23 cellular contexts compared by ENCODE assay signal in genomic region chr9:127089639-127090081, GRCh38. TPM values are rescaled to one million over a fixed set of nuclear protein-coding genes. Genes with fewer than 3 reads are reported as not detected.
DNase-seq lines count a peak whose midpoint lies in the region; ATAC-seq and TF ChIP-seq lines count a peak whose summit lies in the region.
"Had no signal": no experiment of that assay in that cellular context is flagged by ENCODE, and none has a peak within 500 bp of the region (broad histone marks: within the 10 kb centered on the region; RNA-seq: fewer than 3 reads in every experiment).

No MANE protein-coding gene starts in this region.

- DNase-seq in Caco-2 (no peak), esophagus squamous epithelium (lab: John Stamatoyannopoulos, UW) (no peak), mesothelial cell of epicardium (ENCODE audit: low spot score in 2 of 2, unreplicated experiment in 2 of 2) (no peak), GM13976 (ENCODE audit: low spot score) (no peak), HAP-1 (ENCODE audit: low spot score in 2 of 2) (no peak)
- DNase-seq in activated T-cell treated with anti-CD3 and anti-CD28 coated beads, Interleukin-2, amount 50 U/mL, for 4 hours, result no peak
- DNase-seq: activated CD4-positive, alpha-beta memory T cell treated with anti-CD3 and anti-CD28 coated beads for 36 hours; activated naive CD4-positive, alpha-beta T cell; activated T-cell treated with anti-CD3 and anti-CD28 coated beads for 4 hours; amygdala; BE2C; Calu3; NCI-H1092 treated with DMSO at 0.1 percent for 48 hours; NCI-H2029; NCI-H446 treated with DMSO at 0.1 percent for 48 hours; NK-92 treated with Interleukin-12 subunit alpha and Interleukin-12 subunit beta, amount 100 ng/mL, for 24 hours; upper lobe of left lung had no signal

- ATAC-seq in HG03442 (IDR thresholded peaks at IDR 0.05; ENCODE audit: unreplicated experiment), result no peak
- ATAC-seq in activated T-cell treated with anti-CD3 and anti-CD28 coated beads, Interleukin-2, amount 50 U/mL, for 4 hours, result no peak
- ATAC-seq: Panc1 had no signal

- peak overlapping the region; percentile 3 for H3K27ac Mint-ChIP-seq in Caco-2 (ENCODE audit: unreplicated experiment)
- H3K27ac Mint-ChIP-seq in mesothelial cell of epicardium, result peak overlapping the region; percentile 58
- H3K27ac Mint-ChIP-seq: activated CD4-positive, alpha-beta memory T cell treated with anti-CD3 and anti-CD28 coated beads for 36 hours; neural progenitor cell; T-helper 1 cell treated with Interleukin-12 subunit alpha and Interleukin-12 subunit beta and Interleukin-4 antibody, amounts not matched to agents 30 μg/mL and 1 μg/mL, for 36 hours had no signal

- H3K4me3 Mint-ChIP-seq in Caco-2 (ENCODE audit: unreplicated experiment) (no peak overlapping the region), mesothelial cell of epicardium (no peak overlapping the region)
- no peak overlapping the region for H3K4me3 Mint-ChIP-seq in activated T-cell treated with anti-CD3 and anti-CD28 coated beads, Interleukin-2, amount 50 U/mL, for 4 hours
- H3K4me3 Mint-ChIP-seq: activated CD4-positive, alpha-beta memory T cell treated with anti-CD3 and anti-CD28 coated beads for 36 hours; central memory CD8-positive, alpha-beta T cell; neural progenitor cell; T-helper 1 cell treated with Interleukin-12 subunit alpha and Interleukin-12 subunit beta and Interleukin-4 antibody, amounts not matched to agents 30 μg/mL and 1 μg/mL, for 36 hours had no signal

- H3K9me3 Mint-ChIP-seq in Caco-2 (ENCODE audit: unreplicated experiment), result no peaks in the 10 kb centered on the region
- H3K9me3 Mint-ChIP-seq in mesothelial cell of epicardium, result no peaks in the 10 kb centered on the region
- H3K9me3 Mint-ChIP-seq in activated T-cell treated with anti-CD3 and anti-CD28 coated beads, Interleukin-2, amount 50 U/mL, for 4 hours, result no peaks in the 10 kb centered on the region
- H3K9me3 Mint-ChIP-seq: activated CD4-positive, alpha-beta memory T cell treated with anti-CD3 and anti-CD28 coated beads for 36 hours; central memory CD8-positive, alpha-beta T cell; neural progenitor cell; T-helper 1 cell treated with Interleukin-12 subunit alpha and Interleukin-12 subunit beta and Interleukin-4 antibody, amounts not matched to agents 30 μg/mL and 1 μg/mL, for 36 hours had no signal

- CTCF ChIA-PET in Caco-2 (lab: Charles Lee), result no interaction called here

- intact Hi-C loops in Caco-2 (cut with micrococcal nuclease; ENCODE audit: unreplicated experiment) (no loop called here), esophagus squamous epithelium (cut with DNase I) (no loop called here)

- H3K4me1 ChIP-seq in Caco-2 (peaks cover 7% of the 10 kb centered on the region), esophagus squamous epithelium (peaks cover 0 to 26% (median 12%) of the 10 kb centered on the region in 3 donors), stomach smooth muscle (ENCODE audit: control insufficient read depth, insufficient read depth, low read length) (peaks cover 6% of the 10 kb centered on the region), HAP-1 (no peaks in the 10 kb centered on the region)
- H3K4me1 ChIP-seq: BE2C, neural progenitor cell, upper lobe of left lung had no signal

- H3K4me3 ChIP-seq in Caco-2 (ENCODE audit: low read depth, low read length) (no peak overlapping the region), esophagus squamous epithelium (no peak overlapping the region), stomach smooth muscle (ENCODE audit: low read length in 2 of 2) (no peak overlapping the region), HAP-1 (no peak overlapping the region)
- H3K4me3 ChIP-seq: neural progenitor cell, upper lobe of left lung had no signal

- TF ChIP-seq CTCF in Caco-2 (IDR thresholded peaks at IDR 0.05; ENCODE audit: insufficient read depth in 1 of 2, low read depth in 1 of 2, low read length in 1 of 2, severe bottlenecking in 1 of 2, unreplicated experiment in 1 of 2), result no peak
- TF ChIP-seq CTCF in esophagus squamous epithelium (IDR thresholded peaks at IDR 0.05), result no peak
- TF ChIP-seq CTCF in mesothelial cell of epicardium (IDR thresholded peaks at IDR 0.05; ENCODE audit: unreplicated experiment), result no peak
- TF ChIP-seq CTCF in GM13976 (IDR thresholded peaks at IDR 0.05; ENCODE audit: borderline replicate concordance, control extremely low read depth, extremely low read depth, insufficient read depth, missing control alignments), result no peak

- WGBS in esophagus squamous epithelium, 2 donors, result 48 to 90% methylated on average over 6 of the region's 6 CpGs

- H3K4me1 Mint-ChIP-seq in Caco-2 (ENCODE audit: low read depth, unreplicated experiment) (peaks cover under 1% of the 10 kb centered on the region), mesothelial cell of epicardium (peaks cover 5% of the 10 kb centered on the region)
- H3K4me1 Mint-ChIP-seq in activated T-cell treated with anti-CD3 and anti-CD28 coated beads, Interleukin-2, amount 50 U/mL, for 4 hours (ENCODE audit: low read depth), result peaks cover 2% of the 10 kb centered on the region
- H3K4me1 Mint-ChIP-seq: neural progenitor cell had no signal

- H3K27me3 ChIP-seq in Caco-2 (replicated peaks; ENCODE audit: control insufficient read depth, insufficient read depth, low read length) (no peaks in the 10 kb centered on the region), esophagus squamous epithelium (no peaks in the 10 kb centered on the region), stomach smooth muscle (ENCODE audit: control insufficient read depth in 1 of 2, insufficient read depth in 2 of 2, low read length in 2 of 2) (no peaks in the 10 kb centered on the region), HAP-1 (ENCODE audit: low read depth) (no peaks in the 10 kb centered on the region)
- H3K27me3 ChIP-seq: BE2C, neural progenitor cell, upper lobe of left lung had no signal

- peak overlapping the region; percentile 39 to 81 (median 80) for H3K27ac ChIP-seq in esophagus squamous epithelium
- H3K27ac ChIP-seq in stomach smooth muscle (ENCODE audit: low read length), result peak overlapping the region; percentile 41
- H3K27ac ChIP-seq: neural progenitor cell had no signal

- peaks cover 18% of the 10 kb centered on the region for H3K36me3 Mint-ChIP-seq in Caco-2 (ENCODE audit: insufficient read depth, unreplicated experiment)
- H3K36me3 Mint-ChIP-seq in mesothelial cell of epicardium, result peaks cover 19% of the 10 kb centered on the region
- peaks cover 2% of the 10 kb centered on the region for H3K36me3 Mint-ChIP-seq in activated T-cell treated with anti-CD3 and anti-CD28 coated beads, Interleukin-2, amount 50 U/mL, for 4 hours (ENCODE audit: insufficient read depth)
- H3K36me3 Mint-ChIP-seq: activated CD4-positive, alpha-beta memory T cell treated with anti-CD3 and anti-CD28 coated beads for 36 hours had no signal

- H3K36me3 ChIP-seq in Caco-2 (ENCODE audit: control insufficient read depth, insufficient read depth, low read length) (no peaks in the 10 kb centered on the region; the same call in 1 of the 2 replicates), esophagus squamous epithelium (peaks cover 0 to 59% (median 0%) of the 10 kb centered on the region in 3 donors), stomach smooth muscle (ENCODE audit: control insufficient read depth in 2 of 2, insufficient read depth in 2 of 2, low read length in 2 of 2) (peaks cover 49 to 55% of the 10 kb centered on the region in 2 donors), HAP-1 (replicated peaks) (no peaks in the 10 kb centered on the region)
- H3K36me3 ChIP-seq: BE2C, neural progenitor cell had no signal

- no TSS peak for BruUV-seq in Caco-2 (replicated peaks; lab: Mats Ljungman, UMichigan)

- POLR2A ChIA-PET in Caco-2 (lab: Charles Lee), result no interaction called here

- TF ChIP-seq POLR2A in esophagus squamous epithelium (IDR thresholded peaks at IDR 0.05), result no peak

- in situ Hi-C loops in GM13976 (cut with MboI; ENCODE audit: low sequenced_read_pairs, unreplicated experiment), result no loop called here
- in situ Hi-C loops in HAP-1 (cut with MboI; ENCODE audit: low sequenced_read_pairs), result no loop called here

- H3K27me3 Mint-ChIP-seq in Caco-2 (ENCODE audit: insufficient read depth, unreplicated experiment) (no peaks in the 10 kb centered on the region), mesothelial cell of epicardium (ENCODE audit: low read depth) (no peaks in the 10 kb centered on the region)
- H3K27me3 Mint-ChIP-seq in activated T-cell treated with anti-CD3 and anti-CD28 coated beads, Interleukin-2, amount 50 U/mL, for 4 hours (ENCODE audit: low read depth), result no peaks in the 10 kb centered on the region
- H3K27me3 Mint-ChIP-seq: activated CD4-positive, alpha-beta memory T cell treated with anti-CD3 and anti-CD28 coated beads for 36 hours; central memory CD8-positive, alpha-beta T cell had no signal

- H3K9ac ChIP-seq in stomach smooth muscle (ENCODE audit: low read length in 2 of 2), result no peak overlapping the region
- H3K9ac ChIP-seq: neural progenitor cell had no signal

- H3K9me3 ChIP-seq in Caco-2, result no peaks in the 10 kb centered on the region
- H3K9me3 ChIP-seq in esophagus squamous epithelium, result no peaks in the 10 kb centered on the region
- no peaks in the 10 kb centered on the region for H3K9me3 ChIP-seq in stomach smooth muscle (ENCODE audit: control insufficient read depth in 2 of 2, low read length in 2 of 2)
- no peaks in the 10 kb centered on the region for H3K9me3 ChIP-seq in HAP-1
- H3K9me3 ChIP-seq: BE2C, upper lobe of left lung had no signal

RNA-seq across cellular contexts. Expression of gene ANGPTL2, which starts 32.8 kb away (rescaled TPM):
- total RNA-seq in Caco-2 (2022), result not detected in 2 replicates
- total RNA-seq in esophagus squamous epithelium, result 10 to 100 TPM in 1 of 4 donors, 1 to 10 TPM in 3; 2.4 to 24.6 (median 7.6) TPM
- total RNA-seq in mesothelial cell of epicardium, result 15.5 to 16.6 TPM (median 16.6 TPM) in 3 replicates
- total RNA-seq in activated T-cell treated with anti-CD3 and anti-CD28 coated beads, Interleukin-2, amount 50 U/mL, for 4 hours, result under 1 TPM in 1 of 3 donors, not detected in 2; 0.05 TPM
- total RNA-seq: activated CD4-positive, alpha-beta memory T cell treated with anti-CD3 and anti-CD28 coated beads for 36 hours; Calu3 had no signal
